ENCODE assay signal across 8 cellular contexts in the genomic region with DNA sequence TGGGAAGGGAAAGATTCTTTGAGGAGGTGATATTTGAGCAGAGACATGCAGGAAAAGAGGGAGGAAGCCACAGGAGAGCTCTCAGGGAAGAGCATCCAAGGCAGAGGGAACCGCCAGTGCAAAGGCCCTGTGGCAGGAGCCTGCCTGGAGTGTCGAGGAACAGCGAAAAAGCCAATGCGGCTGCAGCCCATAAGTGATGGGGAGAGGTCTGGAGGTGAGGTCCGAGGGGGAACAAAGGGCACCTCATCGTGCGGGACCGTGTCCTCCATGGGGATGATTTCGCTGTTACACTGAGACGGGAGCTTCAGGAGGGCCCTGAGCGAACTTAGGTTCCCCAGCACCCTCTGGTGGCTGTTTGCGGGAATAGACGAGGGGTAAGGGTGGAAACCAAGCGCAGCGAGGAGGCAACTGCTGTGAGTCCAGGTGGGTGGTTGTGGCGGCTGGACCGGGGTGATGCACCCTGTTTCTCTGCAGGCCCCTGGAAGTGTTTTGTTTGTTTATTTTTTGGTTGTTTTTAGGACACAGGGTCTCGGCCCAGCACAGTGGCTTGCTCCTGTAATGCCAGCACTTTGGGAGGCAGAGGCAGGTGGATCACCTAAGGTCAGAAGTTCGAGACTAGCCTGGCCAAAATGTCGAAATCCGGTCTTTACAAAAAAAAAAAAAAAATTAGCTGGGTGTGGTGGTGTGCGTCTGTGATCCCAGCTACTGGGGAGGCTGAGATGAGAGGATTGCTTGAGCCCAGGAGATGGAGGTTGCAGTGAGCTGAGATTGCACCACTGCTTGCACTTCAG. TPM values are rescaled to one million over a fixed set of nuclear protein-coding genes. Genes with fewer than 3 reads are reported as not detected.
DNase-seq lines count a peak whose midpoint lies in the region; ATAC-seq, FAIRE-seq and TF ChIP-seq lines count a peak whose summit lies in the region.

No MANE protein-coding gene starts in this region.

- H3K27me3 Mint-ChIP-seq in Caco-2 (ENCODE audit: insufficient read depth, unreplicated experiment) (no peaks in the 10 kb centered on the region), nephron progenitor cell (ENCODE audit: low read depth, poor library complexity) (peaks cover 47% of the 10 kb centered on the region)
- H3K27me3 Mint-ChIP-seq in stimulated activated naive CD8-positive, alpha-beta T cell treated with anti-CD3 and anti-CD28 coated beads, Interleukin-15, amount 100 ng/mL, for 72 hours = peaks cover 25% of the 10 kb centered on the region

- peaks cover 10% of the 10 kb centered on the region for H3K4me1 Mint-ChIP-seq in Caco-2 (ENCODE audit: low read depth, unreplicated experiment)
- H3K4me1 Mint-ChIP-seq in nephron progenitor cell = peaks cover 4% of the 10 kb centered on the region
- H3K4me1 Mint-ChIP-seq in stimulated activated naive CD8-positive, alpha-beta T cell treated with anti-CD3 and anti-CD28 coated beads, Interleukin-15, amount 100 ng/mL, for 72 hours = peaks cover 12% of the 10 kb centered on the region

- H3K27ac ChIP-seq in OCI-LY1 (ENCODE audit: low read depth, low read length, poor library complexity, severe bottlenecking) (no peak overlapping the region), esophagus muscularis mucosa (replicated peaks in 1 of 4) (no peak overlapping the region)

- H3K9me3 Mint-ChIP-seq in Caco-2 (ENCODE audit: unreplicated experiment) = no peaks in the 10 kb centered on the region
- peaks cover 5% of the 10 kb centered on the region for H3K9me3 Mint-ChIP-seq in nephron progenitor cell
- H3K9me3 Mint-ChIP-seq in stimulated activated naive CD8-positive, alpha-beta T cell treated with anti-CD3 and anti-CD28 coated beads, Interleukin-15, amount 100 ng/mL, for 72 hours = no peaks in the 10 kb centered on the region

- no peak for FAIRE-seq in HTR-8/SVneo (lab: Jason Lieb, UNC)

- H3K27ac Mint-ChIP-seq in Caco-2 (ENCODE audit: unreplicated experiment) (peak overlapping the region; percentile 11), nephron progenitor cell (peak overlapping the region; percentile 39)
- H3K27ac Mint-ChIP-seq in stimulated activated naive CD8-positive, alpha-beta T cell treated with anti-CD3 and anti-CD28 coated beads, Interleukin-15, amount 100 ng/mL, for 72 hours = no peak overlapping the region

- H3K36me3 ChIP-seq in Caco-2 (ENCODE audit: control insufficient read depth, insufficient read depth, low read length) (no peaks in the 10 kb centered on the region), OCI-LY1 (ENCODE audit: insufficient read depth, low read length) (no peaks in the 10 kb centered on the region; the same call in 1 of the 2 replicates), esophagus muscularis mucosa (peaks cover under 1 to 18% (median 16%) of the 10 kb centered on the region in 4 donors)

- H3K4me2 ChIP-seq in OCI-LY1 (ENCODE audit: low read length) = no peak overlapping the region

- H3K9ac ChIP-seq in OCI-LY1 (ENCODE audit: low read length) = no peak overlapping the region

- no peaks in the 10 kb centered on the region for H3K79me2 ChIP-seq in OCI-LY1 (ENCODE audit: insufficient read depth, low read length)

- TF ChIP-seq EP300 in esophagus muscularis mucosa (IDR thresholded peaks at IDR 0.05) = no peak

- BruUV-seq in Caco-2 (replicated peaks; lab: Mats Ljungman, UMichigan) = no TSS peak

- 44% methylated on average over 10 of the region's 22 CpGs for WGBS in esophagus muscularis mucosa

- ATAC-seq in stimulated activated naive CD8-positive, alpha-beta T cell treated with anti-CD3 and anti-CD28 coated beads, Interleukin-15, amount 100 ng/mL, for 72 hours = peak; percentile 96
- no peak for ATAC-seq in GM21529 (IDR thresholded peaks at IDR 0.05; ENCODE audit: unreplicated experiment)

- TF ChIP-seq CTCF in Caco-2 (IDR thresholded peaks at IDR 0.05; ENCODE audit: insufficient read depth in 1 of 2, low read depth in 1 of 2, low read length in 1 of 2, severe bottlenecking in 1 of 2, unreplicated experiment in 1 of 2) = peak; percentile 85 to 91
- TF ChIP-seq CTCF in OCI-LY1 (IDR thresholded peaks at IDR 0.05; ENCODE audit: low read length) = peak; percentile 83
- TF ChIP-seq CTCF in esophagus muscularis mucosa (IDR thresholded peaks at IDR 0.05) = peak; percentile 84 to 93 (median 91)
- peak; percentile 69 for TF ChIP-seq CTCF in nephron progenitor cell (IDR thresholded peaks at IDR 0.05)

- H3F3A ChIP-seq in OCI-LY1 (ENCODE audit: insufficient read depth, low read length) = no peaks in the 10 kb centered on the region

- H3K27me3 ChIP-seq in Caco-2 (replicated peaks; ENCODE audit: control insufficient read depth, insufficient read depth, low read length) (no peaks in the 10 kb centered on the region), OCI-LY1 (ENCODE audit: insufficient read depth, low read length) (no peaks in the 10 kb centered on the region), esophagus muscularis mucosa (no peaks in the 10 kb centered on the region)

- H3K4me3 ChIP-seq in Caco-2 (ENCODE audit: low read depth, low read length) = no peak overlapping the region
- no peak overlapping the region for H3K4me3 ChIP-seq in OCI-LY1 (ENCODE audit: low read depth, low read length, poor library complexity, severe bottlenecking)
- H3K4me3 ChIP-seq in esophagus muscularis mucosa = no peak overlapping the region

- intact Hi-C loops in Caco-2 (cut with micrococcal nuclease; ENCODE audit: unreplicated experiment) (loop anchor here (1.0 kb wide), 2 partner anchors 192 to 271 kb away; partner anchors contain the start of gene NAPA), esophagus muscularis mucosa (cut with DNase I) (no loop called here)

- DNase-seq in Caco-2 = peak; percentile 84 to 87
- peak; percentile 73 for DNase-seq in HTR-8/SVneo (ENCODE audit: insufficient read length, low spot score)
- peak; percentile 87 for DNase-seq in activated CD8-positive, alpha-beta memory T cell treated with anti-CD3 and anti-CD28 coated beads, Interleukin-2, amount 50 U/mL, for 48 hours
- no peak for DNase-seq in esophagus muscularis mucosa (ENCODE audit: extremely low spot score)
- DNase-seq in nephron progenitor cell = peak; percentile 76
- peak; percentile 78 to 83 for DNase-seq in stimulated activated naive CD8-positive, alpha-beta T cell treated with anti-CD3 and anti-CD28 coated beads, Interleukin-15, amount 100 ng/mL, for 72 hours

- H3K4me1 ChIP-seq in Caco-2 (0 out of 2 replicates have a peak, but pooled peaks cover 4% of the 10 kb centered on the region), OCI-LY1 (ENCODE audit: insufficient read depth, low read length, severe bottlenecking) (no peaks in the 10 kb centered on the region), esophagus muscularis mucosa (peaks cover 0 to 37% (median 12%) of the 10 kb centered on the region in 4 donors)

- no peaks in the 10 kb centered on the region for H4K20me1 ChIP-seq in OCI-LY1 (ENCODE audit: insufficient read depth, low read length)

- POLR2A ChIA-PET in Caco-2 (lab: Charles Lee) = interaction anchor here (0.7 to 1.6 kb wide), 2 partner anchors 36 to 223 kb away, joined by 3 to 6 read pairs; partner anchors contain the start of gene KPTN

- H2AFZ ChIP-seq in OCI-LY1 (ENCODE audit: low read length) = no peak overlapping the region

- H3K9me2 ChIP-seq in OCI-LY1 (ENCODE audit: low read depth, low read length) = no peaks in the 10 kb centered on the region

- CTCF ChIA-PET in Caco-2 (lab: Charles Lee) = interaction anchor here (0.6 to 3.2 kb wide), 15 partner anchors 9 to 419 kb away, joined by 3 to 82 read pairs (median 4); partner anchors contain the start of genes DHX34 and NAPA

- TF ChIP-seq POLR2A in esophagus muscularis mucosa (IDR thresholded peaks at IDR 0.05; ENCODE audit: low read depth) = no peak

- H3K4me3 Mint-ChIP-seq in Caco-2 (ENCODE audit: unreplicated experiment) (no peak overlapping the region), nephron progenitor cell (no peak overlapping the region)
- peak overlapping the region in 1 of 2 donors; percentile 33 for H3K4me3 Mint-ChIP-seq in stimulated activated naive CD8-positive, alpha-beta T cell treated with anti-CD3 and anti-CD28 coated beads, Interleukin-15, amount 100 ng/mL, for 72 hours

- H3K36me3 Mint-ChIP-seq in Caco-2 (ENCODE audit: insufficient read depth, unreplicated experiment) = peaks cover 35% of the 10 kb centered on the region
- peaks cover 16% of the 10 kb centered on the region for H3K36me3 Mint-ChIP-seq in nephron progenitor cell (ENCODE audit: low read depth)

- H3K9me3 ChIP-seq in Caco-2 = no peaks in the 10 kb centered on the region
- H3K9me3 ChIP-seq in OCI-LY1 (ENCODE audit: low read length) = no peaks in the 10 kb centered on the region
- H3K9me3 ChIP-seq in esophagus muscularis mucosa = no peaks in the 10 kb centered on the region

RNA-seq across cellular contexts. Expression of gene EHD2, which starts 5.9 kb away (rescaled TPM):
- 13.3 and 14.6 TPM in 2 replicates for total RNA-seq in Caco-2 (2022)
- total RNA-seq in esophagus muscularis mucosa = 100 to 1,000 TPM; 154 to 444 (median 250) TPM

RNA-seq across cellular contexts. Expression of gene NOP53, which starts 38.0 kb away (rescaled TPM):
- 347 and 360 TPM in 2 replicates for total RNA-seq in Caco-2 (2022)
- 100 to 1,000 TPM; 350 to 500 (median 454) TPM for total RNA-seq in esophagus muscularis mucosa

Comparison
In these comparisons a context has a peak if more than half of its experiments do, and no peak if none do; other contexts are left out.
1. H3K27ac Mint-ChIP-seq: peak in Caco-2 (single experiment) and nephron progenitor cell (single experiment); none in stimulated activated naive CD8-positive, alpha-beta T cell treated with anti-CD3 and anti-CD28 coated beads, Interleukin-15, amount 100 ng/mL, for 72 hours (0 of 2).
2. Peak in every context shown above with its lines, with median percentiles within 50 percentile points of each other: CTCF ChIP-seq.